Comparison of ENCODE assay signal across 1 cellular context in the genomic region with DNA sequence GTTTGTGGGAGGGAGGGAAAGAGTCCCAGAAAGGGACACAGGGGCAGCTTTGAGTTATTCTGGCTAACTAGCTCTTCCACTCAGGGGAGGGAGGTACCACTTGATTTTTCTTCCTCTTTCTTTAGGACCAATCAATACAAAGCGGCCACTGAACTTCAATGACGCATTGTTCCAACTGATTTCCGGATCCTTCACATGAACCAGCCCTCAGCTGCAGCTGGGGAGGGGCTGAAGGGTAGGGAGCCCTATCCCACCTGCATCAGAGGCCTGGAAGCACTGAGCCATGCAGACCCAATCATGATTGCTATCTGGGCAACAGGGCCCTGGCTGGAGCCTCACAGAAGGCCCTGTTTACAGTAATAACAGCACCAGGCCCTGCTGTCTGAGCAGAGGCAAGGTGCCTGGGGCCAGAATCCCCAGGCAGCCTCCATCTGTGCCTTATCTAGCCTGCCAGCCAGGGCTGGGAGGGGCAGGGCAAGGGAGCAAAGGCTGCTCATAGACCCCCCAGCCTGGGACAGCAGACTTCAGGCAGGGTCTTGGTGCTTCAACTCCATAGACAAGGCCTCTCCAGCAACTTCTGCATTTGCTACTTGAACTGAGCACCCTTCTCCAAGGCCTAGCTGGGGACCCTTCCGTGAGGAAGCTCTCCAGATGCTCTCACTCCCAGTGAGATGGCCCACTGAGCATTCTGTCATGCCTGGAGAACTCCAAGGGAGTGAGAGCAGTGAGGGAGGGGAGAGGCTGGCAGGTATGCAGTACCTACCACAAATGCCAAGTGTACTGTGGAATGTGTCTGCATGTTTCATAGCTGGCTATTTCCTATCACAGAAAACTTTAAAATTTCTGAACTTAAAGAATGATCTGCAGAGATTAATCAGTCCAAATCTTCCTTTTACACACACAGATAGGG.
TF ChIP-seq lines count a peak whose summit lies in the region.

No MANE protein-coding gene starts in this region.

TF ChIP-seq in K562, 482 proteins besides CTCF, POLR2A, EP300 and RAD21 (continued from another document and continues in another):
- TF ChIP-seq CBFA2T2 (conservative IDR thresholded peaks at IDR 0.05) (peak; percentile 87), BDP1 (IDR thresholded peaks at IDR 0.05; ENCODE audit: insufficient read depth, insufficient read length) (no peak), BACH1 (tag; IDR thresholded peaks at IDR 0.05) (no peak), TCF3 (CRISPR knock-in tag; IDR thresholded peaks at IDR 0.05) (peak; percentile 78), ZEB2 (IDR thresholded peaks at IDR 0.05) (no peak), KHSRP (IDR thresholded peaks at IDR 0.05) (no peak), ZKSCAN1 (IDR thresholded peaks at IDR 0.05; ENCODE audit: low read depth, low read length) (no peak), ARID1B (IDR thresholded peaks at IDR 0.05) (peak; percentile 79), HCFC1 (IDR thresholded peaks at IDR 0.05; ENCODE audit: low read depth, low read length) (no peak), TEAD4 (IDR thresholded peaks at IDR 0.05; ENCODE audit: low read length) (peak; percentile 74), TEAD4 (CRISPR knock-in tag; IDR thresholded peaks at IDR 0.05; ENCODE audit: borderline replicate concordance) (no peak), PHF8 (IDR thresholded peaks at IDR 0.05; ENCODE audit: borderline replicate concordance, low read length) (peak; percentile 39; the same call in 1 of the 2 replicates), NFIC (IDR thresholded peaks at IDR 0.05) (peak; percentile 55), ZFX (CRISPR knock-in tag; IDR thresholded peaks at IDR 0.05) (peak; percentile 74), MTA2 (IDR thresholded peaks at IDR 0.05; ENCODE audit: low read depth) (peak; percentile 55; the same call in 1 of the 2 replicates), CREM (IDR thresholded peaks at IDR 0.05; ENCODE audit: low read depth) (no peak), TAF15 (IDR thresholded peaks at IDR 0.05; ENCODE audit: low read depth, low read length) (no peak), HDGF (IDR thresholded peaks at IDR 0.05) (no peak), CTBP1 (IDR thresholded peaks at IDR 0.05; ENCODE audit: borderline replicate concordance) (peak; percentile 50), KLF10 (CRISPR knock-in tag; IDR thresholded peaks at IDR 0.05) (no peak), MED1 (CRISPR knock-in tag; IDR thresholded peaks at IDR 0.05; ENCODE audit: borderline replicate concordance) (no peak), ERF (CRISPR knock-in tag; IDR thresholded peaks at IDR 0.05) (0 out of 2 replicates have a peak, but pooled peaks have one; percentile 30), POLR2G (IDR thresholded peaks at IDR 0.05; ENCODE audit: low read depth, low read length) (no peak), GABPA (tag; conservative IDR thresholded peaks at IDR 0.05; ENCODE audit: low read depth) (0 out of 2 replicates have a peak, but pooled peaks have one; percentile 24), NR3C1 (CRISPR knock-in tag; IDR thresholded peaks at IDR 0.05) (no peak), ATF7 (IDR thresholded peaks at IDR 0.05) (peak; percentile 49; the same call in 1 of the 2 replicates), ZKSCAN3 (CRISPR knock-in tag; IDR thresholded peaks at IDR 0.05) (no peak), HDAC1 (IDR thresholded peaks at IDR 0.05) (0 out of 4 replicates have a peak, but pooled peaks of 1 of the 2 experiments have one; percentile 14), SMARCE1 (IDR thresholded peaks at IDR 0.05) (no peak), MTA1 (IDR thresholded peaks at IDR 0.05; ENCODE audit: borderline replicate concordance) (no peak), NRF1 (conservative IDR thresholded peaks at IDR 0.05 in 1 of 2, IDR thresholded peaks at IDR 0.05 in 1 of 2) (0 out of 4 replicates have a peak, but pooled peaks of 1 of the 2 experiments have one; percentile 17), ZFP36 (IDR thresholded peaks at IDR 0.05; ENCODE audit: low read depth, low read length, partially characterized antibody) (peak; percentile 22), CHD4 (IDR thresholded peaks at IDR 0.05; ENCODE audit: insufficient read depth, insufficient replicate concordance, low read depth, low read length, poor library complexity, severe bottlenecking) (no peak)
- TF ChIP-seq, protein P1, sequence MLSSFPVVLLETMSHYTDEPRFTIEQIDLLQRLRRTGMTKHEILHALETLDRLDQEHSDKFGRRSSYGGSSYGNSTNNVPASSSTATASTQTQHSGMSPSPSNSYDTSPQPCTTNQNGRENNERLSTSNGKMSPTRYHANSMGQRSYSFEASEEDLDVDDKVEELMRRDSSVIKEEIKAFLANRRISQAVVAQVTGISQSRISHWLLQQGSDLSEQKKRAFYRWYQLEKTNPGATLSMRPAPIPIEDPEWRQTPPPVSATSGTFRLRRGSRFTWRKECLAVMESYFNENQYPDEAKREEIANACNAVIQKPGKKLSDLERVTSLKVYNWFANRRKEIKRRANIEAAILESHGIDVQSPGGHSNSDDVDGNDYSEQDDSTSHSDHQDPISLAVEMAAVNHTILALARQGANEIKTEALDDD (IDR thresholded peaks at IDR 0.05), result peak; percentile 72
- TF ChIP-seq, protein P2, sequence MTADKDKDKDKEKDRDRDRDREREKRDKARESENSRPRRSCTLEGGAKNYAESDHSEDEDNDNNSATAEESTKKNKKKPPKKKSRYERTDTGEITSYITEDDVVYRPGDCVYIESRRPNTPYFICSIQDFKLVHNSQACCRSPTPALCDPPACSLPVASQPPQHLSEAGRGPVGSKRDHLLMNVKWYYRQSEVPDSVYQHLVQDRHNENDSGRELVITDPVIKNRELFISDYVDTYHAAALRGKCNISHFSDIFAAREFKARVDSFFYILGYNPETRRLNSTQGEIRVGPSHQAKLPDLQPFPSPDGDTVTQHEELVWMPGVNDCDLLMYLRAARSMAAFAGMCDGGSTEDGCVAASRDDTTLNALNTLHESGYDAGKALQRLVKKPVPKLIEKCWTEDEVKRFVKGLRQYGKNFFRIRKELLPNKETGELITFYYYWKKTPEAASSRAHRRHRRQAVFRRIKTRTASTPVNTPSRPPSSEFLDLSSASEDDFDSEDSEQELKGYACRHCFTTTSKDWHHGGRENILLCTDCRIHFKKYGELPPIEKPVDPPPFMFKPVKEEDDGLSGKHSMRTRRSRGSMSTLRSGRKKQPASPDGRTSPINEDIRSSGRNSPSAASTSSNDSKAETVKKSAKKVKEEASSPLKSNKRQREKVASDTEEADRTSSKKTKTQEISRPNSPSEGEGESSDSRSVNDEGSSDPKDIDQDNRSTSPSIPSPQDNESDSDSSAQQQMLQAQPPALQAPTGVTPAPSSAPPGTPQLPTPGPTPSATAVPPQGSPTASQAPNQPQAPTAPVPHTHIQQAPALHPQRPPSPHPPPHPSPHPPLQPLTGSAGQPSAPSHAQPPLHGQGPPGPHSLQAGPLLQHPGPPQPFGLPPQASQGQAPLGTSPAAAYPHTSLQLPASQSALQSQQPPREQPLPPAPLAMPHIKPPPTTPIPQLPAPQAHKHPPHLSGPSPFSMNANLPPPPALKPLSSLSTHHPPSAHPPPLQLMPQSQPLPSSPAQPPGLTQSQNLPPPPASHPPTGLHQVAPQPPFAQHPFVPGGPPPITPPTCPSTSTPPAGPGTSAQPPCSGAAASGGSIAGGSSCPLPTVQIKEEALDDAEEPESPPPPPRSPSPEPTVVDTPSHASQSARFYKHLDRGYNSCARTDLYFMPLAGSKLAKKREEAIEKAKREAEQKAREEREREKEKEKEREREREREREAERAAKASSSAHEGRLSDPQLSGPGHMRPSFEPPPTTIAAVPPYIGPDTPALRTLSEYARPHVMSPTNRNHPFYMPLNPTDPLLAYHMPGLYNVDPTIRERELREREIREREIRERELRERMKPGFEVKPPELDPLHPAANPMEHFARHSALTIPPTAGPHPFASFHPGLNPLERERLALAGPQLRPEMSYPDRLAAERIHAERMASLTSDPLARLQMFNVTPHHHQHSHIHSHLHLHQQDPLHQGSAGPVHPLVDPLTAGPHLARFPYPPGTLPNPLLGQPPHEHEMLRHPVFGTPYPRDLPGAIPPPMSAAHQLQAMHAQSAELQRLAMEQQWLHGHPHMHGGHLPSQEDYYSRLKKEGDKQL (CRISPR knock-in tag; IDR thresholded peaks at IDR 0.05; ENCODE audit: borderline replicate concordance), result peak; percentile 58; the same call in 1 of the 2 replicates
- TF ChIP-seq, protein P3, sequence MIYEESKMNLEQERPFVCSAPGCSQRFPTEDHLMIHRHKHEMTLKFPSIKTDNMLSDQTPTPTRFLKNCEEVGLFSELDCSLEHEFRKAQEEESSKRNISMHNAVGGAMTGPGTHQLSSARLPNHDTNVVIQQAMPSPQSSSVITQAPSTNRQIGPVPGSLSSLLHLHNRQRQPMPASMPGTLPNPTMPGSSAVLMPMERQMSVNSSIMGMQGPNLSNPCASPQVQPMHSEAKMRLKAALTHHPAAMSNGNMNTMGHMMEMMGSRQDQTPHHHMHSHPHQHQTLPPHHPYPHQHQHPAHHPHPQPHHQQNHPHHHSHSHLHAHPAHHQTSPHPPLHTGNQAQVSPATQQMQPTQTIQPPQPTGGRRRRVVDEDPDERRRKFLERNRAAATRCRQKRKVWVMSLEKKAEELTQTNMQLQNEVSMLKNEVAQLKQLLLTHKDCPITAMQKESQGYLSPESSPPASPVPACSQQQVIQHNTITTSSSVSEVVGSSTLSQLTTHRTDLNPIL (CRISPR knock-in tag; IDR thresholded peaks at IDR 0.05), result no peak
- TF ChIP-seq, protein P4, sequence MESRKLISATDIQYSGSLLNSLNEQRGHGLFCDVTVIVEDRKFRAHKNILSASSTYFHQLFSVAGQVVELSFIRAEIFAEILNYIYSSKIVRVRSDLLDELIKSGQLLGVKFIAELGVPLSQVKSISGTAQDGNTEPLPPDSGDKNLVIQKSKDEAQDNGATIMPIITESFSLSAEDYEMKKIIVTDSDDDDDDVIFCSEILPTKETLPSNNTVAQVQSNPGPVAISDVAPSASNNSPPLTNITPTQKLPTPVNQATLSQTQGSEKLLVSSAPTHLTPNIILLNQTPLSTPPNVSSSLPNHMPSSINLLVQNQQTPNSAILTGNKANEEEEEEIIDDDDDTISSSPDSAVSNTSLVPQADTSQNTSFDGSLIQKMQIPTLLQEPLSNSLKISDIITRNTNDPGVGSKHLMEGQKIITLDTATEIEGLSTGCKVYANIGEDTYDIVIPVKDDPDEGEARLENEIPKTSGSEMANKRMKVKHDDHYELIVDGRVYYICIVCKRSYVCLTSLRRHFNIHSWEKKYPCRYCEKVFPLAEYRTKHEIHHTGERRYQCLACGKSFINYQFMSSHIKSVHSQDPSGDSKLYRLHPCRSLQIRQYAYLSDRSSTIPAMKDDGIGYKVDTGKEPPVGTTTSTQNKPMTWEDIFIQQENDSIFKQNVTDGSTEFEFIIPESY (CRISPR knock-in tag; IDR thresholded peaks at IDR 0.05), result no peak
- TF ChIP-seq, protein P5, sequence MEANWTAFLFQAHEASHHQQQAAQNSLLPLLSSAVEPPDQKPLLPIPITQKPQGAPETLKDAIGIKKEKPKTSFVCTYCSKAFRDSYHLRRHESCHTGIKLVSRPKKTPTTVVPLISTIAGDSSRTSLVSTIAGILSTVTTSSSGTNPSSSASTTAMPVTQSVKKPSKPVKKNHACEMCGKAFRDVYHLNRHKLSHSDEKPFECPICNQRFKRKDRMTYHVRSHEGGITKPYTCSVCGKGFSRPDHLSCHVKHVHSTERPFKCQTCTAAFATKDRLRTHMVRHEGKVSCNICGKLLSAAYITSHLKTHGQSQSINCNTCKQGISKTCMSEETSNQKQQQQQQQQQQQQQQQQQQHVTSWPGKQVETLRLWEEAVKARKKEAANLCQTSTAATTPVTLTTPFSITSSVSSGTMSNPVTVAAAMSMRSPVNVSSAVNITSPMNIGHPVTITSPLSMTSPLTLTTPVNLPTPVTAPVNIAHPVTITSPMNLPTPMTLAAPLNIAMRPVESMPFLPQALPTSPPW (CRISPR knock-in tag; IDR thresholded peaks at IDR 0.05), result peak; percentile 42; the same call in 1 of the 2 replicates
- TF ChIP-seq, protein P6, sequence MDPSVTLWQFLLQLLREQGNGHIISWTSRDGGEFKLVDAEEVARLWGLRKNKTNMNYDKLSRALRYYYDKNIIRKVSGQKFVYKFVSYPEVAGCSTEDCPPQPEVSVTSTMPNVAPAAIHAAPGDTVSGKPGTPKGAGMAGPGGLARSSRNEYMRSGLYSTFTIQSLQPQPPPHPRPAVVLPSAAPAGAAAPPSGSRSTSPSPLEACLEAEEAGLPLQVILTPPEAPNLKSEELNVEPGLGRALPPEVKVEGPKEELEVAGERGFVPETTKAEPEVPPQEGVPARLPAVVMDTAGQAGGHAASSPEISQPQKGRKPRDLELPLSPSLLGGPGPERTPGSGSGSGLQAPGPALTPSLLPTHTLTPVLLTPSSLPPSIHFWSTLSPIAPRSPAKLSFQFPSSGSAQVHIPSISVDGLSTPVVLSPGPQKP (CRISPR knock-in tag; IDR thresholded peaks at IDR 0.05), result no peak
- TF ChIP-seq, protein P7, sequence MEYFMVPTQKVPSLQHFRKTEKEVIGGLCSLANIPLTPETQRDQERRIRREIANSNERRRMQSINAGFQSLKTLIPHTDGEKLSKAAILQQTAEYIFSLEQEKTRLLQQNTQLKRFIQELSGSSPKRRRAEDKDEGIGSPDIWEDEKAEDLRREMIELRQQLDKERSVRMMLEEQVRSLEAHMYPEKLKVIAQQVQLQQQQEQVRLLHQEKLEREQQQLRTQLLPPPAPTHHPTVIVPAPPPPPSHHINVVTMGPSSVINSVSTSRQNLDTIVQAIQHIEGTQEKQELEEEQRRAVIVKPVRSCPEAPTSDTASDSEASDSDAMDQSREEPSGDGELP (CRISPR knock-in tag; IDR thresholded peaks at IDR 0.05; ENCODE audit: borderline replicate concordance), result peak; percentile 82; the same call in 1 of the 2 replicates
- TF ChIP-seq, protein P8, sequence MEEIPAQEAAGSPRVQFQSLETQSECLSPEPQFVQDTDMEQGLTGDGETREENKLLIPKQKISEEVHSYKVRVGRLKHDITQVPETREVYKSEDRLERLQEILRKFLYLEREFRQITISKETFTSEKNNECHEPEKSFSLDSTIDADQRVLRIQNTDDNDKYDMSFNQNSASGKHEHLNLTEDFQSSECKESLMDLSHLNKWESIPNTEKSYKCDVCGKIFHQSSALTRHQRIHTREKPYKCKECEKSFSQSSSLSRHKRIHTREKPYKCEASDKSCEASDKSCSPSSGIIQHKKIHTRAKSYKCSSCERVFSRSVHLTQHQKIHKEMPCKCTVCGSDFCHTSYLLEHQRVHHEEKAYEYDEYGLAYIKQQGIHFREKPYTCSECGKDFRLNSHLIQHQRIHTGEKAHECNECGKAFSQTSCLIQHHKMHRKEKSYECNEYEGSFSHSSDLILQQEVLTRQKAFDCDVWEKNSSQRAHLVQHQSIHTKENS (CRISPR knock-in tag; IDR thresholded peaks at IDR 0.05), result no peak
